In the genomic region with DNA sequence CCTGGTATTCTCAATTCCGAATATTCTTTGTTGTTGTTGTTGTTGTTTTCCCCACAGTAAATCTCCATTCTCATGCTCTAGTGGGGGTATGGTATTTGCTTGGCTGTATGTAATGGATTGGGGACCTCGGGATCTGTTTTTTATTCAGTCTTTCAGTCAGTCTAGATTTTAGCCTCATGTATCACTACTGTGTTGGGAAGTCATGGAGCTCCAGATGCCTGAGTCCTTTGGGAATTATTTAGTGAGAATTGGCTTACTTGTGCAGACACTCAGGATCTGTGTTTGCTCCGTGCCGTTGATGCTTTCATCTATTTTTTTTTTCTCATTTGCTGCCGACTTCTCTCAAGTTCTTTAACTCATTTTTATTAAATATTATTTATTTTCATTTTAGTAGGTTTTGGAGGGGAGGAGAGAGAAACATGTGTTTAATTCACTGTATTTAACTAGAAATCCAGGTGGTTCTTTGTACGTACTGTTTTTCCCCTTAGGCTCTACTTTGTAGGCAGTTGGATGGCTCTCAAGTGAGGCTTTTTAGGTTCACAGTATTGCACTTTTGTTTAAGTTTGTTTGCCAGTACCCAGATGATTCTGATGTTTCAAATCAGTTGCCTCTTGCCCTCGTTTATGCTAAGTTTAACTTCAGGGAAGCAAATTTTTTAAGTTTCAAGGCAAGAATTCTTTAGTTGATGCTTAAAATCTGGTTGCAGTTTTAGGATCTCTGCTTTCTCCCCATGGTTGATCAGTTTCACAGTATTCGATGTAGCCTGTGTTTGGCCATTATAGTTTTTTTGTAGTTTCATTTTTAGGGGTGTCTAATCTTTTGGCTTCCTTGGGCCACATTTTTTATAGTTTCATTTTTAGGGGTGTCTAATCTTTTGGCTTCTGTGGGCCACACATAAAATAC, we compare ENCODE assay signal across 8 cellular contexts. TPM values are rescaled to one million over a fixed set of nuclear protein-coding genes. Genes with fewer than 3 reads are reported as not detected.
DNase-seq lines count a peak whose midpoint lies in the region; ATAC-seq and TF ChIP-seq lines count a peak whose summit lies in the region.

No MANE protein-coding gene starts in this region.

- no peak for TF ChIP-seq CTCF in HFF-Myc (IDR thresholded peaks at IDR 0.05; ENCODE audit: low read depth, low read length, missing control alignments)
- no peak for TF ChIP-seq CTCF in nephron progenitor cell (IDR thresholded peaks at IDR 0.05)

- no peaks in the 10 kb centered on the region for H3K9me3 Mint-ChIP-seq in activated naive CD8-positive, alpha-beta T cell treated with anti-CD3 and anti-CD28 coated beads, Interleukin-2, amount 10 ng/mL, durations not matched to agents 7 days and 5 days
- H3K9me3 Mint-ChIP-seq in memory B cell: peaks cover 3% of the 10 kb centered on the region
- no peaks in the 10 kb centered on the region for H3K9me3 Mint-ChIP-seq in nephron progenitor cell

- H3K4me3 ChIP-seq in ACC112 (ENCODE audit: low read depth, low read length) (peak overlapping the region; percentile 81), HFF-Myc (replicated peaks; ENCODE audit: low read depth, low read length) (peak overlapping the region; percentile 26)

- peak overlapping the region; percentile 87 for H3K4me3 Mint-ChIP-seq in activated naive CD8-positive, alpha-beta T cell treated with anti-CD3 and anti-CD28 coated beads, Interleukin-2, amount 10 ng/mL, durations not matched to agents 7 days and 5 days
- H3K4me3 Mint-ChIP-seq in memory B cell: peak overlapping the region; percentile 82
- H3K4me3 Mint-ChIP-seq in nephron progenitor cell: no peak overlapping the region

- H2AFZ ChIP-seq in ACC112 (ENCODE audit: low read length, unreplicated experiment): peak overlapping the region; percentile 90

- DNase-seq in HFF-Myc (ENCODE audit: extremely low read depth, low read depth) (no peak), memory B cell (ENCODE audit: low spot score in 2 of 2) (no peak), nephron progenitor cell (no peak), SHP77 treated with DMSO at 0.1 percent for 48 hours (lab: John Stamatoyannopoulos, UW) (no peak)
- no peak for DNase-seq in activated naive CD8-positive, alpha-beta T cell treated with anti-CD3 and anti-CD28 coated beads, Interleukin-2, amount 10 ng/mL, durations not matched to agents 7 days and 5 days
- no peak for DNase-seq in activated CD4-positive, CD25-positive, alpha-beta regulatory T cell treated with anti-CD3 and anti-CD28 coated beads, Interleukin-2, amount 50 U/mL, for 72 hours

- peaks cover 29% of the 10 kb centered on the region for H3K4me1 ChIP-seq in ACC112 (ENCODE audit: control insufficient read depth, insufficient read depth, low read length, unreplicated experiment)

- no peaks in the 10 kb centered on the region for H3K27me3 ChIP-seq in ACC112 (ENCODE audit: insufficient read depth, low read length)

- ATAC-seq in activated naive CD8-positive, alpha-beta T cell treated with anti-CD3 and anti-CD28 coated beads, Interleukin-2, amount 10 ng/mL, durations not matched to agents 7 days and 5 days (ENCODE audit: low read depth): peak; percentile 27
- peak; percentile 36 for ATAC-seq in memory B cell (ENCODE audit: low read depth)
- ATAC-seq in GM21381 (IDR thresholded peaks at IDR 0.05; ENCODE audit: unreplicated experiment): no peak

- POLR2A ChIA-PET in activated naive CD8-positive, alpha-beta T cell treated with anti-CD3 and anti-CD28 coated beads, Interleukin-2, amount 10 ng/mL, durations not matched to agents 7 days and 5 days (lab: Charles Lee): interaction anchor here (1.1 to 3.0 kb wide), 5 partner anchors 9 to 157 kb away, joined by 3 to 30 read pairs (median 10); a partner anchor contains a TSS

- no peaks in the 10 kb centered on the region for H3K27me3 Mint-ChIP-seq in activated naive CD8-positive, alpha-beta T cell treated with anti-CD3 and anti-CD28 coated beads, Interleukin-2, amount 10 ng/mL, durations not matched to agents 7 days and 5 days
- H3K27me3 Mint-ChIP-seq in memory B cell (no peaks in the 10 kb centered on the region), nephron progenitor cell (ENCODE audit: low read depth, poor library complexity) (no peaks in the 10 kb centered on the region)

- H3K27ac Mint-ChIP-seq in activated naive CD8-positive, alpha-beta T cell treated with anti-CD3 and anti-CD28 coated beads, Interleukin-2, amount 10 ng/mL, durations not matched to agents 7 days and 5 days: peak overlapping the region; percentile 98
- H3K27ac Mint-ChIP-seq in memory B cell: peak overlapping the region; percentile 95
- no peak overlapping the region for H3K27ac Mint-ChIP-seq in nephron progenitor cell

- peaks cover 17% of the 10 kb centered on the region for H3K36me3 Mint-ChIP-seq in activated naive CD8-positive, alpha-beta T cell treated with anti-CD3 and anti-CD28 coated beads, Interleukin-2, amount 10 ng/mL, durations not matched to agents 7 days and 5 days
- H3K36me3 Mint-ChIP-seq in memory B cell (peaks cover 7% of the 10 kb centered on the region), nephron progenitor cell (ENCODE audit: low read depth) (peaks cover 14% of the 10 kb centered on the region)

- peaks cover 45% of the 10 kb centered on the region for H3K79me2 ChIP-seq in ACC112 (ENCODE audit: control insufficient read depth, insufficient read depth, low read length, unreplicated experiment)

- peak overlapping the region; percentile 61 for H3K27ac ChIP-seq in ACC112 (ENCODE audit: low read depth, low read length)

- H3K36me3 ChIP-seq in ACC112 (ENCODE audit: insufficient read depth, low read length): no peaks in the 10 kb centered on the region

- peaks cover 32% of the 10 kb centered on the region for H3K4me1 Mint-ChIP-seq in activated naive CD8-positive, alpha-beta T cell treated with anti-CD3 and anti-CD28 coated beads, Interleukin-2, amount 10 ng/mL, durations not matched to agents 7 days and 5 days
- H3K4me1 Mint-ChIP-seq in memory B cell: peaks cover 52% of the 10 kb centered on the region
- H3K4me1 Mint-ChIP-seq in nephron progenitor cell: peaks cover 29% of the 10 kb centered on the region

RNA-seq across cellular contexts. Expression of a gene that starts 36.9 kb away (rescaled TPM):
- total RNA-seq in activated naive CD8-positive, alpha-beta T cell treated with anti-CD3 and anti-CD28 coated beads, Interleukin-2, amount 10 ng/mL, durations not matched to agents 7 days and 5 days: 10 to 100 TPM; 27.1 to 28.0 TPM
